ENCODE assay signal across 17 cellular contexts in the genomic region with DNA sequence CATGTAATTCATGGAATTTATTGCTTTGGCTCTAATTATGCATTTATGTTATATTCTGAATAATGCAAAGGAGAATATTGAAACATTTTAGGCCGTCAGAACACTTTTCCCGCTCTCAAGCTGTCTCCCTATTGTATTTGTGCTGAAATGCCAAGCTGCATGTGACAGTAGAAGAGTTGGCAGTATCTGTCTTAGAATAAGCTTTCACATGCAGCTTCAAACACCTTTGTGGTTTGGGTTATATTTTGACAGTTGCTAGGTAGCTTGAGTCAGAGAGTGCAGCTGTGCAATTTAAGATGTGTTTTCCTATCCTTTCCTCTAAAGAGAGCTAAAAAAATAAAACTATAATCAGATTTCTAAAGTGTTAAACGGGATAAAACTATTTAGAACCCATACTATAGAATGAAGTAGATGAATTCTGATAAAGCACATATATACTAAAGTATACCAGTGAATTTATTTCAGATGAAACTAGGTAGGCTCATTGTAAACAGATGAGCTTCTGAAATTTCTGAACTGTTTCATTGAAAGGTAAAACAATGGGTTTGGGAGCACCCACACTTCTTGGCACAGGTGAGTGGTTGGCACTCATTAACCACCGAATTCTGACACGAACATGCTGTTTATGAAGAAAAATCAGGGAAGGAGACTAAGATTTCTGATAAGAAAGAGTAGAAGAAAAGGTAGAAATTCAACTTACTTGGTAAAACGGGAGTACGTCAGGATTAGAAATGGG. TPM values are rescaled to one million over a fixed set of nuclear protein-coding genes. Genes with fewer than 3 reads are reported as not detected.
DNase-seq lines count a peak whose midpoint lies in the region; ATAC-seq and TF ChIP-seq lines count a peak whose summit lies in the region.
"Had no signal": no experiment of that assay in that cellular context is flagged by ENCODE, and none has a peak within 500 bp of the region (broad histone marks: within the 10 kb centered on the region; RNA-seq: fewer than 3 reads in every experiment).

No MANE protein-coding gene starts in this region.

- H3K27me3 Mint-ChIP-seq in CD4-positive, CD25-positive, alpha-beta regulatory T cell, result no peaks in the 10 kb centered on the region
- peaks cover 3% of the 10 kb centered on the region for H3K27me3 Mint-ChIP-seq in activated CD8-positive, alpha-beta T cell treated with anti-CD3 and anti-CD28 coated beads, Interleukin-2, amount 10 ng/mL, durations not matched to agents 7 days and 5 days (ENCODE audit: low read depth)

- peak; percentile 10 to 78 (median 74) for DNase-seq in CD4-positive, CD25-positive, alpha-beta regulatory T cell
- no peak for DNase-seq in activated CD8-positive, alpha-beta T cell treated with anti-CD3 and anti-CD28 coated beads, Interleukin-2, amount 10 ng/mL, durations not matched to agents 7 days and 5 days
- DNase-seq in NCI-H146 (lab: John Stamatoyannopoulos, UW) (no peak), HCEC 1CT (no peak), H4 (ENCODE audit: low spot score) (no peak), GM19240 (ENCODE audit: insufficient read length, low spot score) (no peak)
- DNase-seq: activated CD4-positive, alpha-beta T cell treated with anti-CD3 and anti-CD28 coated beads, Interleukin-2, amount 50 U/mL, for 48 hours; colonic mucosa; KBM-7; NCI-H187 treated with DMSO at 0.1 percent for 48 hours; stimulated activated CD4-positive, alpha-beta T cell treated with anti-CD3 and anti-CD28 coated beads, Interleukin-4, amount 100 ng/mL, for 1 hour had no signal

- POLR2A ChIA-PET in activated CD8-positive, alpha-beta T cell treated with anti-CD3 and anti-CD28 coated beads, Interleukin-2, amount 10 ng/mL, durations not matched to agents 7 days and 5 days (lab: Charles Lee), result no interaction called here

- H3K4me1 ChIP-seq in CD4-positive, CD25-positive, alpha-beta regulatory T cell (ENCODE audit: control insufficient read depth, insufficient read depth, low read length, poor library complexity, severe bottlenecking), result peaks cover 49% of the 10 kb centered on the region
- peaks cover 8 to 50% (median 8%) of the 10 kb centered on the region in 3 donors for H3K4me1 ChIP-seq in gastroesophageal sphincter
- H3K4me1 ChIP-seq: BLaER1 treated with 17β-estradiol and CSF1 and Interleukin-3, amounts not matched to agents 10 nM and 100 nM; colonic mucosa had no signal

- H3K27me3 ChIP-seq in CD4-positive, CD25-positive, alpha-beta regulatory T cell (ENCODE audit: control insufficient read depth, insufficient read depth, low read length), result no peaks in the 10 kb centered on the region
- H3K27me3 ChIP-seq in gastroesophageal sphincter, result no peaks in the 10 kb centered on the region
- H3K27me3 ChIP-seq: BLaER1 treated with 17β-estradiol and CSF1 and Interleukin-3, amounts not matched to agents 10 nM and 100 nM had no signal

- peak overlapping the region; percentile 34 to 79 (median 49) for H3K4me3 Mint-ChIP-seq in CD4-positive, CD25-positive, alpha-beta regulatory T cell
- no peak overlapping the region for H3K4me3 Mint-ChIP-seq in activated CD8-positive, alpha-beta T cell treated with anti-CD3 and anti-CD28 coated beads, Interleukin-2, amount 10 ng/mL, durations not matched to agents 7 days and 5 days
- H3K4me3 Mint-ChIP-seq: T-helper 2 cell treated with Interferon-gamma antibody and Interleukin-4, amounts not matched to agents 5 μg/mL and 100 μg/mL, for 36 hours had no signal

- H3K36me3 Mint-ChIP-seq in CD4-positive, CD25-positive, alpha-beta regulatory T cell, result peaks cover 3% of the 10 kb centered on the region
- no peaks in the 10 kb centered on the region for H3K36me3 Mint-ChIP-seq in activated CD8-positive, alpha-beta T cell treated with anti-CD3 and anti-CD28 coated beads, Interleukin-2, amount 10 ng/mL, durations not matched to agents 7 days and 5 days (ENCODE audit: low read depth)

- no peak for TF ChIP-seq EP300 in gastroesophageal sphincter (IDR thresholded peaks at IDR 0.05)

- H3K36me3 ChIP-seq in CD4-positive, CD25-positive, alpha-beta regulatory T cell (ENCODE audit: control insufficient read depth, insufficient read depth, low read length), result no peaks in the 10 kb centered on the region
- no peaks in the 10 kb centered on the region for H3K36me3 ChIP-seq in gastroesophageal sphincter
- H3K36me3 ChIP-seq: BLaER1 treated with 17β-estradiol and CSF1 and Interleukin-3, amounts not matched to agents 10 nM and 100 nM; colonic mucosa had no signal

- TF ChIP-seq POLR2A in gastroesophageal sphincter (IDR thresholded peaks at IDR 0.05), result no peak

- no peaks in the 10 kb centered on the region for H3K9me3 Mint-ChIP-seq in CD4-positive, CD25-positive, alpha-beta regulatory T cell
- H3K9me3 Mint-ChIP-seq in activated CD8-positive, alpha-beta T cell treated with anti-CD3 and anti-CD28 coated beads, Interleukin-2, amount 10 ng/mL, durations not matched to agents 7 days and 5 days (ENCODE audit: insufficient read depth), result no peaks in the 10 kb centered on the region
- H3K9me3 Mint-ChIP-seq: T-helper 2 cell treated with Interferon-gamma antibody and Interleukin-4, amounts not matched to agents 5 μg/mL and 100 μg/mL, for 36 hours had no signal

- H3K4me1 Mint-ChIP-seq in CD4-positive, CD25-positive, alpha-beta regulatory T cell, result peaks cover 66 to 93% (median 77%) of the 10 kb centered on the region in 4 donors
- peaks cover 12% of the 10 kb centered on the region for H3K4me1 Mint-ChIP-seq in activated CD8-positive, alpha-beta T cell treated with anti-CD3 and anti-CD28 coated beads, Interleukin-2, amount 10 ng/mL, durations not matched to agents 7 days and 5 days (ENCODE audit: low read depth)

- H3K27ac Mint-ChIP-seq in CD4-positive, CD25-positive, alpha-beta regulatory T cell, result peak overlapping the region; percentile 95 to 97 (median 96)
- H3K27ac Mint-ChIP-seq in activated CD8-positive, alpha-beta T cell treated with anti-CD3 and anti-CD28 coated beads, Interleukin-2, amount 10 ng/mL, durations not matched to agents 7 days and 5 days, result no peak overlapping the region
- H3K27ac Mint-ChIP-seq: T-helper 2 cell treated with Interferon-gamma antibody and Interleukin-4, amounts not matched to agents 5 μg/mL and 100 μg/mL, for 36 hours had no signal

- CTCF ChIA-PET in activated CD8-positive, alpha-beta T cell treated with anti-CD3 and anti-CD28 coated beads, Interleukin-2, amount 10 ng/mL, durations not matched to agents 7 days and 5 days (lab: Charles Lee), result interaction anchor here (1.5 to 2.0 kb wide), 2 partner anchors 9 to 10 kb away, joined by 6 to 10 read pairs; no protein-coding TSS in a partner anchor

- ATAC-seq in CD4-positive, CD25-positive, alpha-beta regulatory T cell (ENCODE audit: low read depth in 2 of 2), result peak; percentile 96 to 99
- ATAC-seq in GM18498 (IDR thresholded peaks at IDR 0.05; ENCODE audit: unreplicated experiment), result peak; percentile 56
- ATAC-seq in activated CD8-positive, alpha-beta T cell treated with anti-CD3 and anti-CD28 coated beads, Interleukin-2, amount 10 ng/mL, durations not matched to agents 7 days and 5 days, result peak; percentile 84
- no peak for ATAC-seq in gastroesophageal sphincter
- ATAC-seq: esophagus mucosa, left lobe of liver had no signal

- 28 to 48% methylated on average over 6 to 7 of the region's 7 CpGs for WGBS in gastroesophageal sphincter (ENCODE audit: low coverage in 1 of 2), 2 donors

- H3K27ac ChIP-seq in CD4-positive, CD25-positive, alpha-beta regulatory T cell (ENCODE audit: insufficient read depth, low read length, poor library complexity, severe bottlenecking), result peak overlapping the region; percentile 81
- peak overlapping the region; percentile 24 to 68 (median 50) for H3K27ac ChIP-seq in gastroesophageal sphincter
- H3K27ac ChIP-seq: BLaER1 treated with 17β-estradiol and CSF1 and Interleukin-3, amounts not matched to agents 10 nM and 100 nM; colonic mucosa had no signal

- no peaks in the 10 kb centered on the region for H3K9me3 ChIP-seq in CD4-positive, CD25-positive, alpha-beta regulatory T cell (ENCODE audit: control insufficient read depth in 2 of 2, low read length in 2 of 2)
- no peaks in the 10 kb centered on the region for H3K9me3 ChIP-seq in gastroesophageal sphincter
- H3K9me3 ChIP-seq: BLaER1 treated with 17β-estradiol and CSF1 and Interleukin-3, amounts not matched to agents 10 nM and 100 nM; colonic mucosa had no signal

- peak overlapping the region; percentile 34 for H3K4me3 ChIP-seq in CD4-positive, CD25-positive, alpha-beta regulatory T cell (ENCODE audit: low read depth, low read length)
- H3K4me3 ChIP-seq in gastroesophageal sphincter, result no peak overlapping the region
- H3K4me3 ChIP-seq: BLaER1 treated with 17β-estradiol and CSF1 and Interleukin-3, amounts not matched to agents 10 nM and 100 nM; colonic mucosa had no signal

- TF ChIP-seq CTCF in gastroesophageal sphincter (IDR thresholded peaks at IDR 0.05), result no peak

RNA-seq across cellular contexts. Expression of gene PLCL1, which starts 43.4 kb away (rescaled TPM):
- total RNA-seq in CD4-positive, CD25-positive, alpha-beta regulatory T cell, result 37.8 TPM
- polyA plus RNA-seq in CD4-positive, CD25-positive, alpha-beta regulatory T cell, result 10 to 100 TPM; 17.3 to 21.3 (median 19.2) TPM
- total RNA-seq in activated CD8-positive, alpha-beta T cell treated with anti-CD3 and anti-CD28 coated beads, Interleukin-2, amount 10 ng/mL, durations not matched to agents 7 days and 5 days, result under 1 TPM; 0.08 to 0.18 TPM
- 10 to 100 TPM; 23.4 to 89.2 (median 47.4) TPM for total RNA-seq in gastroesophageal sphincter
- total RNA-seq in H4 (2014; rRNA removed; shearing (Covaris generic)), result 0.19 and 0.31 TPM in 2 replicates

Comparison
In these comparisons a context has a peak if more than half of its experiments do, and no peak if none do; other contexts are left out.
1. DNase-seq: peak in CD4-positive, CD25-positive, alpha-beta regulatory T cell (3 of 3); none in activated CD8-positive, alpha-beta T cell treated with anti-CD3 and anti-CD28 coated beads, Interleukin-2, amount 10 ng/mL, durations not matched to agents 7 days and 5 days (single experiment), NCI-H146 (single experiment), HCEC 1CT (single experiment), H4 (single experiment) and GM19240 (single experiment).
2. RNA of gene PLCL1, which starts 43.4 kb away (total RNA-seq): 23.4 to 89.2 TPM in gastroesophageal sphincter and 37.8 TPM in CD4-positive, CD25-positive, alpha-beta regulatory T cell (single experiment); 0.19 to 0.31 TPM in H4 and 0.08 to 0.18 TPM in activated CD8-positive, alpha-beta T cell treated with anti-CD3 and anti-CD28 coated beads, Interleukin-2, amount 10 ng/mL, durations not matched to agents 7 days and 5 days; every median in the first group is over 10 times any median in the second.